In the genomic region with DNA sequence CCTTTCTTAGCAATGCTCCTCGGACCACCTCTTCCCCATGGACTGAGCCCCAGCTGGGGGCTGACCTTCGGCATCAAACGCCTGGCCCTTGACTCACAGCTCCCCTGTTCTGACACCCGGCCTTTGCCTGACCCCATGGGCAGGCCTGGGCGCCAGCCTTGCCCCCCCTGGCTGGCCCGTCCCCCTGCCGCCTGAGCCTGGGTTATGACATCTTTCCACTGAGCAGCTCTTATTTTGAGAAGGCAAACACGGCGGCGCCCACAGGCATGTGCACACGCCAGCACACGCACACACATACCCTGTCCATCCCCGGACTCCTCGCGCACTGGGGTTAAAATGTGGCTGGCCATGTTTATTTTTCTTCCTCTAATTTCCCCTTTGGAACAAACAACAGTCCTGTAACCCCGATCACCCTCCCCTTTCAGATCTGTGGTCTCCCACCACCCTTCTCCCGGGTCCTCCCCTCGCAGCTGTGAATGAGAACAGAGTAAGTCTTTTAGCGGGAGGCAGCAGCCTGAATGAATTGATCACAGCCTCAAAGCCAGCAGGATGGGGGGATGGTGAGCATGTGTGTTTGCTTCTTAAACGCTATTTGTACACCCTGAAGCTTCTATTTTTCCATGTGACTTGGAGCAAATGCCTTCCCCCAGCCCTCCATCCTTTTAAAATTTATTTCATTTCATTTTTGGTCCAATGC, we compare ENCODE assay signal across 10 cellular contexts. TPM values are rescaled to one million over a fixed set of nuclear protein-coding genes. Genes with fewer than 3 reads are reported as not detected.
DNase-seq lines count a peak whose midpoint lies in the region; ATAC-seq and TF ChIP-seq lines count a peak whose summit lies in the region.
"Had no signal": no experiment of that assay in that cellular context is flagged by ENCODE, and none has a peak within 500 bp of the region (broad histone marks: within the 10 kb centered on the region; RNA-seq: fewer than 3 reads in every experiment).

No MANE protein-coding gene starts in this region.

- H3K36me3 Mint-ChIP-seq in stimulated activated naive B cell treated with anti-CD40 and anti-IgM and Interleukin-4, amounts not matched to agents 10 μg/mL and 1 μg/mL and 100 μg/mL, for 72 hours: no peaks in the 10 kb centered on the region

- H3K9me3 Mint-ChIP-seq in stimulated activated naive B cell treated with anti-CD40 and anti-IgM and Interleukin-4, amounts not matched to agents 10 μg/mL and 1 μg/mL and 100 μg/mL, for 72 hours: no peaks in the 10 kb centered on the region

- POLR2A ChIA-PET in RWPE1 (lab: Yijun Ruan, JAX; ENCODE audit: low non-redundant PET): interaction anchor here (1.0 kb wide), 1 partner anchor 30 kb away, joined by 3 read pairs; no protein-coding TSS in a partner anchor

- no peak for TF ChIP-seq CTCF in RWPE1 (conservative IDR thresholded peaks at IDR 0.05; ENCODE audit: low read depth)
- no peak for TF ChIP-seq CTCF in osteoblast (IDR thresholded peaks at IDR 0.05; ENCODE audit: extremely low read depth, low read depth, low read length)

- H3K27ac ChIP-seq in RWPE1 (peak overlapping the region; percentile 96), osteoblast (ENCODE audit: low read depth, low read length) (peak overlapping the region; percentile 99)
- H3K27ac ChIP-seq: HL-60 had no signal

- no peaks in the 10 kb centered on the region for H3K36me3 ChIP-seq in osteoblast (ENCODE audit: insufficient read depth, low read length)

- no peaks in the 10 kb centered on the region for H3K9me3 ChIP-seq in osteoblast (ENCODE audit: low read depth, low read length)

- H3K79me2 ChIP-seq in osteoblast (ENCODE audit: insufficient read depth, low read length): no peaks in the 10 kb centered on the region

- DNase-seq in EL (peak; percentile 89), RWPE1 (ENCODE audit: low spot score) (peak; percentile 62), fibroblast of the conjunctiva (ENCODE audit: low read depth) (peak; percentile 76), osteoblast (ENCODE audit: insufficient read length, low spot score, missing footprints) (peak; percentile 95)
- DNase-seq in stimulated activated naive B cell treated with anti-CD40 and anti-IgM and Interleukin-4, amounts not matched to agents 10 μg/mL and 1 μg/mL and 100 μg/mL, for 72 hours: no peak
- DNase-seq in activated naive CD4-positive, alpha-beta T cell treated with Interleukin-2 at 50 U/mL for 16 hours: no peak
- no peak for DNase-seq in stimulated activated CD8-positive, alpha-beta memory T cell treated with anti-CD3 and anti-CD28 coated beads, Interleukin-4, amount 100 ng/mL, for 48 hours

- no peaks in the 10 kb centered on the region for H3K27me3 ChIP-seq in osteoblast (ENCODE audit: insufficient read depth, low read length)

- peak overlapping the region; percentile 43 for H3K4me3 ChIP-seq in osteoblast (ENCODE audit: insufficient read depth, low read length)

- H4K20me1 ChIP-seq in osteoblast (ENCODE audit: insufficient read depth, low read length): no peaks in the 10 kb centered on the region

- H3K4me1 ChIP-seq in osteoblast (ENCODE audit: insufficient read depth, low read length): peaks cover 65% of the 10 kb centered on the region

- H3K4me2 ChIP-seq in osteoblast (ENCODE audit: insufficient read depth, low read length): peak overlapping the region; percentile 76

- H2AFZ ChIP-seq in osteoblast (ENCODE audit: low read length): peak overlapping the region; percentile 43

- no peak overlapping the region for H3K27ac Mint-ChIP-seq in stimulated activated naive B cell treated with anti-CD40 and anti-IgM and Interleukin-4, amounts not matched to agents 10 μg/mL and 1 μg/mL and 100 μg/mL, for 72 hours

- CTCF ChIA-PET in RWPE1 (lab: Yijun Ruan, JAX): interaction anchor here (0.6 to 4.8 kb wide), 7 partner anchors 8 to 172 kb away, joined by 3 to 33 read pairs (median 4); no protein-coding TSS in a partner anchor

- no peak overlapping the region for H3K4me3 Mint-ChIP-seq in stimulated activated naive B cell treated with anti-CD40 and anti-IgM and Interleukin-4, amounts not matched to agents 10 μg/mL and 1 μg/mL and 100 μg/mL, for 72 hours

- peaks cover 19 to 26% of the 10 kb centered on the region in 2 donors for H3K4me1 Mint-ChIP-seq in stimulated activated naive B cell treated with anti-CD40 and anti-IgM and Interleukin-4, amounts not matched to agents 10 μg/mL and 1 μg/mL and 100 μg/mL, for 72 hours

- no peak for ATAC-seq in stimulated activated naive B cell treated with anti-CD40 and anti-IgM and Interleukin-4, amounts not matched to agents 10 μg/mL and 1 μg/mL and 100 μg/mL, for 72 hours (replicated peaks)
- no peak for ATAC-seq in GM21526 (IDR thresholded peaks at IDR 0.05; ENCODE audit: low FRiP score, unreplicated experiment)

- H3K27me3 Mint-ChIP-seq in stimulated activated naive B cell treated with anti-CD40 and anti-IgM and Interleukin-4, amounts not matched to agents 10 μg/mL and 1 μg/mL and 100 μg/mL, for 72 hours: peaks cover 36 to 51% of the 10 kb centered on the region in 2 donors

RNA-seq across cellular contexts. Expression of a gene that starts 11.8 kb away (rescaled TPM):
- 18.6 and 35.1 TPM in 2 replicates for total RNA-seq in osteoblast

RNA-seq across cellular contexts. Expression of a gene that starts 47.8 kb away (rescaled TPM):
- not detected in 2 replicates for total RNA-seq in osteoblast
- total RNA-seq: kidney epithelial cell had no signal

Comparison
In these comparisons a context has a peak if more than half of its experiments do, and no peak if none do; other contexts are left out.
1. DNase-seq: peak in EL (single experiment), RWPE1 (single experiment), fibroblast of the conjunctiva (single experiment) and osteoblast (single experiment); none in stimulated activated naive B cell treated with anti-CD40 and anti-IgM and Interleukin-4, amounts not matched to agents 10 μg/mL and 1 μg/mL and 100 μg/mL, for 72 hours (single experiment), activated naive CD4-positive, alpha-beta T cell treated with Interleukin-2 at 50 U/mL for 16 hours (single experiment) and stimulated activated CD8-positive, alpha-beta memory T cell treated with anti-CD3 and anti-CD28 coated beads, Interleukin-4, amount 100 ng/mL, for 48 hours (single experiment).